In genomic region chr2:79112269-79112668, GRCh38 we compare ENCODE assay signal across 10 cellular contexts. TPM values are rescaled to one million over a fixed set of nuclear protein-coding genes. Genes with fewer than 3 reads are reported as not detected.
"Had no signal": no experiment of that assay in that cellular context is flagged by ENCODE, and none has a peak within 500 bp of the region (broad histone marks: within the 10 kb centered on the region; RNA-seq: fewer than 3 reads in every experiment).

No MANE protein-coding gene starts in this region.

- H3K4me1 Mint-ChIP-seq: IgD-negative memory B cell had no signal

- H3K36me3 Mint-ChIP-seq: IgD-negative memory B cell had no signal

- FAIRE-seq: HTR-8/SVneo, K562 had no signal

- ATAC-seq: K562 had no signal

- H3K4me3 ChIP-seq: K562 had no signal

- DNase-seq: Karpas-422, KBM-7, KG1 had no signal

- H3K9ac ChIP-seq: KMS-11 had no signal

- H3K27me3 Mint-ChIP-seq: IgD-negative memory B cell had no signal

- H3K4me2 ChIP-seq: KMS-11 had no signal

- H3K27ac Mint-ChIP-seq: IgD-negative memory B cell had no signal

- H3K4me3 Mint-ChIP-seq: IgD-negative memory B cell had no signal

- H3K27ac ChIP-seq: HL-60, KMS-11 had no signal

RNA-seq across cellular contexts. Expression of gene REG1A, which starts 8.0 kb away (rescaled TPM):
- total RNA-seq: HT-29, HT1080 had no signal
- polyA plus RNA-seq: IgD-negative memory B cell, K562 had no signal

RNA-seq across cellular contexts. Expression of gene REG1B, which starts 24.5 kb away (rescaled TPM):
- total RNA-seq: HT-29, HT1080 had no signal
- polyA plus RNA-seq: IgD-negative memory B cell had no signal

RNA-seq across cellular contexts. Expression of gene REG3A, which starts 47.3 kb away (rescaled TPM):
- total RNA-seq: HT-29, HT1080, K562 had no signal
- polyA plus RNA-seq: IgD-negative memory B cell, K562 had no signal
